Comparison of ENCODE assay signal across 1 cellular context in the genomic region with DNA sequence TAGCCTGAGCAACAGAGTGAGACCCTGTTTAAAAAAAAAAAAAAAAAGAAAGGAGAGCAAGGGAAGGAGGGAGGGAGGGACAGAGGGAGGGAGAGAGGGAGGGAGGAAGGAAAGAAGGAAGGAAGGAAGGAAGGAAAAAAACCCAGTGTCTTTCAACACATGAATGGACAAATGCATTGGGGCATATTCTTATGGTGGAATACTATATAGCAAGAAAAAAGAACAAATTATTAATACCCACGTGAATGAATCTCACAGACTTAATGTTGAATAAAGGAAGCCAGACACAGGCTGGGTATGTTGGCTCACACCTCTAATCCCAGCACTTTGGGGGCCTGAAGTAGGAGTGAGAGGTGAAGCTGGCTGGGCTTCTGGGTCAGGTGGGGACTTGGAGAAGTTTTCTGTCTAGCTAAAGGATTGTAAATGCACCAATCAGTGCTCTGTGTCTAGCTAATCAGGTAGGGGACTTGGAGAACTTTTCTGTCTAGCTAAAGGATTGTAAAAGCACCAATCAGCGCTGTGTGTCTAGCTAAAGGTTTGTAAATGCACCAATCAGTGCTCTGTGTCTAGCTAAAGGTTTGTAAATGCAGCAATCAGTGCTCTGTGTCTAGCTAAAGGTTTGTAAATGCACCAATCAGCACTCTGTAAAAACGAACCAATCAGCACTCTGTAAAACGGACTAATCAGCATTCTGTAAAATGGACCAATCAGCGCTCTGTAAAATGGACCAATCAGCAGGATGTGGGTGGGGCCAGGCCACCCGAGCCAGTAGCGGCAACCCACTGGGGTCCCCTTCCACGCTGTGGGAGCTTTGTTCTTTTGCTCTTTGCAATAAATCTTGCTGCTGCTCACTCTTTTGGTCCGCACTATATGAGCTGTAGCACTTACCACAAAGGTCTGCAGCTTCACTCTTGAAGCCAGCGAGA. TPM values are rescaled to one million over a fixed set of nuclear protein-coding genes. Genes with fewer than 3 reads are reported as not detected.
"Had no signal": no experiment of that assay in that cellular context is flagged by ENCODE, and none has a peak within 500 bp of the region (broad histone marks: within the 10 kb centered on the region; RNA-seq: fewer than 3 reads in every experiment).

No MANE protein-coding gene starts in this region.

RNA-seq across cellular contexts. Expression of a gene that starts 20.5 kb away (rescaled TPM):
- polyA plus RNA-seq: immature natural killer cell had no signal
